ENCODE assay signal across 10 cellular contexts in genomic region chr13:67736646-67737420, GRCh38.
A peak's percentile ranks its signal among the peaks of the same experiment; 100 is the strongest.
DNase-seq lines count a peak whose midpoint lies in the region; ATAC-seq and TF ChIP-seq lines count a peak whose summit lies in the region.
"Had no signal": no experiment of that assay in that cellular context is flagged by ENCODE, and none has a peak within 500 bp of the region (broad histone marks: within the 10 kb centered on the region; RNA-seq: fewer than 3 reads in every experiment).

No MANE protein-coding gene starts in this region.

- no peaks in the 10 kb centered on the region for H3K9me2 ChIP-seq in PC-9 (ENCODE audit: insufficient read depth)

- no peaks in the 10 kb centered on the region for H3K79me2 ChIP-seq in PC-9 (ENCODE audit: low read depth)

- intact Hi-C loops in PC-9 (cut with micrococcal nuclease; ENCODE audit: unreplicated experiment), result no loop called here

- ATAC-seq in HG02623 (IDR thresholded peaks at IDR 0.05; ENCODE audit: unreplicated experiment) (peak; percentile 54), SK-N-SH treated with all-trans-retinoic acid at 6 μM for 48 hours (peak; percentile 94), GM18867 (IDR thresholded peaks at IDR 0.05; ENCODE audit: unreplicated experiment) (no peak)
- ATAC-seq: activated naive CD8-positive, alpha-beta T cell treated with anti-CD3 and anti-CD28 coated beads, Interleukin-2, amount 50 U/mL, for 24 hours had no signal

- peak; percentile 37 for DNase-seq in AG04450 (ENCODE audit: low read depth, low spot score)
- DNase-seq in iris pigment epithelial cell (ENCODE audit: low read depth), result peak; percentile 45
- DNase-seq in PC-9, result no peak
- DNase-seq in activated CD4-positive, alpha-beta T cell treated with anti-CD3 and anti-CD28 coated beads, Interleukin-2, amount 50 U/mL, for 48 hours, result no peak
- no peak for DNase-seq in activated CD4-positive, alpha-beta T cell treated with anti-CD3 and anti-CD28 coated beads for 4 hours
- DNase-seq: activated naive CD8-positive, alpha-beta T cell treated with anti-CD3 and anti-CD28 coated beads, Interleukin-2, amount 50 U/mL, for 24 hours; NCI-H1105 had no signal

- no peak overlapping the region for H3K4me3 ChIP-seq in AG04450 (ENCODE audit: low read depth, low read length)
- no peak overlapping the region for H3K4me3 ChIP-seq in PC-9

- no peaks in the 10 kb centered on the region for H3K27me3 ChIP-seq in AG04450 (ENCODE audit: control insufficient read depth, insufficient read depth, low read length)
- H3K27me3 ChIP-seq in PC-9 (ENCODE audit: insufficient read depth, low read depth), result no peaks in the 10 kb centered on the region

- no peaks in the 10 kb centered on the region for H3K4me1 ChIP-seq in PC-9 (replicated peaks; ENCODE audit: insufficient read depth)

- no peaks in the 10 kb centered on the region for H3F3A ChIP-seq in PC-9 (ENCODE audit: insufficient read depth, low read depth)

- H3K9me3 ChIP-seq in AG04450 (ENCODE audit: control insufficient read depth, insufficient read depth, low read length) (no peaks in the 10 kb centered on the region), PC-9 (ENCODE audit: insufficient read depth, low read depth) (no peaks in the 10 kb centered on the region)

- H3K36me3 ChIP-seq in PC-9 (ENCODE audit: low read depth), result no peaks in the 10 kb centered on the region

- no peak overlapping the region for H2AFZ ChIP-seq in PC-9

- H3K27ac ChIP-seq in AG04450 (ENCODE audit: low read depth, low read length), result peak overlapping the region; percentile 40
- H3K27ac ChIP-seq in PC-9, result no peak overlapping the region

- TF ChIP-seq CTCF in AG04450 (IDR thresholded peaks at IDR 0.05; ENCODE audit: low read depth, low read length) (peak; percentile 60), PC-9 (conservative IDR thresholded peaks at IDR 0.05) (no peak; the same call in 1 of the 2 replicates)

- BruUV-seq in PC-9 (replicated peaks; lab: Mats Ljungman, UMichigan), result no TSS peak

- POLR2A ChIA-PET in AG04450 (lab: Yijun Ruan, JAX), result no interaction called here
- POLR2A ChIA-PET in PC-9 (lab: Charles Lee; ENCODE audit: unreplicated experiment), result no interaction called here

- no peak overlapping the region for H3K4me2 ChIP-seq in PC-9

- no peaks in the 10 kb centered on the region for H4K20me1 ChIP-seq in PC-9 (ENCODE audit: insufficient read depth)

- CTCF ChIA-PET in AG04450 (lab: Charles Lee) (no interaction called here), PC-9 (lab: Charles Lee) (no interaction called here)

TF ChIP-seq in SK-N-SH treated with all-trans-retinoic acid at 6 μM for 48 hours, 23 proteins besides CTCF, POLR2A, EP300 and RAD21:
- TF ChIP-seq ZFP30 (CRISPR knock-in tag; IDR thresholded peaks at IDR 0.05), result no peak
- TF ChIP-seq TOX (CRISPR knock-in tag; IDR thresholded peaks at IDR 0.05; ENCODE audit: borderline replicate concordance), result peak; percentile 80
- TF ChIP-seq CSDC2 (CRISPR knock-in tag; IDR thresholded peaks at IDR 0.05), result no peak
- no peak for TF ChIP-seq ZFP3 (CRISPR knock-in tag; IDR thresholded peaks at IDR 0.05)
- TF ChIP-seq TSHZ2 (CRISPR knock-in tag; IDR thresholded peaks at IDR 0.05), result no peak
- peak; percentile 49; the same call in 1 of the 2 replicates for TF ChIP-seq PATZ1 (CRISPR knock-in tag; IDR thresholded peaks at IDR 0.05; ENCODE audit: borderline replicate concordance)
- TF ChIP-seq BACH2 (CRISPR knock-in tag; IDR thresholded peaks at IDR 0.05; ENCODE audit: borderline replicate concordance), result no peak
- peak; percentile 74 for TF ChIP-seq ISL1 (CRISPR knock-in tag; IDR thresholded peaks at IDR 0.05)
- TF ChIP-seq ZNF70 (CRISPR knock-in tag; IDR thresholded peaks at IDR 0.05), result no peak

Comparison
In these comparisons a context has a peak if more than half of its experiments do, and no peak if none do; other contexts are left out.
1. DNase-seq: peak in AG04450 (single experiment) and iris pigment epithelial cell (single experiment); none in PC-9 (0 of 2), activated CD4-positive, alpha-beta T cell treated with anti-CD3 and anti-CD28 coated beads, Interleukin-2, amount 50 U/mL, for 48 hours (0 of 2) and activated CD4-positive, alpha-beta T cell treated with anti-CD3 and anti-CD28 coated beads for 4 hours (0 of 2).